8 cellular contexts compared by ENCODE assay signal in the genomic region with DNA sequence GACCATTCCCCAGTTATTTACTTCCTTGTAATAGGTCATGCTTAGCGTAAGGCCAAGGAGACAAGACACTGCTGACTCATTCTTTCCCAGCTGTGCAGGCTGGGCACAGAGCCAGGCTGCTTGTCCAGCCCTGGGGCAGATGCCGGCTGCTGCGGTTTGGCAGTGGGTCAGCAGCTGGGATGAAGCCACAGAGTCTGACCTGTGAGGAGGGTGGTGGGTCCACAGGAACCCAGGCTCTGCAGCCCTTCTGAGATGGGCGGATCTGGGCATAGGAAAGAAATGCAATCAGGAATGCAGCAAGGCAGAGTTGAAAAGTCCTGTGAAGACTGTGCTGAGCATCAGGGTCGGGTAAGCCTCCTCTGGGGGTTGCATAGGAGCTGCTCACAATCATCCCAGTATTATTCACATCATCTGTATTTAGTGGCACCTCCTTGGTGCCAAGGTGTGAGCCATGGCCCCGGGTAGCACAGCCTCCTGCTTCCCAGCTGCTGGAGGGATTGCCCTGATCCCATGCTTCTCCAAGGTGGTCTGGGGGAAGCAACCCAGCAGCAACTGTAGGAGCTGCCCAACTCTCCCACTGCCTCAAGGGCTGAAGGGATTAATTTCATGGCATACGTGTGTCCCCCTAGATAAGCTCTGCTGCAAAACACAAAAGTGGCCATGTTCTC.
DNase-seq lines count a peak whose midpoint lies in the region; ATAC-seq, FAIRE-seq and TF ChIP-seq lines count a peak whose summit lies in the region.

No MANE protein-coding gene starts in this region.

- ATAC-seq in GM21360 (IDR thresholded peaks at IDR 0.05; ENCODE audit: unreplicated experiment): peak; percentile 33
- ATAC-seq in stimulated activated effector memory CD8-positive, alpha-beta T cell treated with anti-CD3 and anti-CD28 coated beads, Interleukin-12 subunit alpha, Interleukin-12 subunit beta, amount 100 ng/mL, for 72 hours: peak; percentile 11
- ATAC-seq in HG03280 (IDR thresholded peaks at IDR 0.05; ENCODE audit: unreplicated experiment): no peak

- peaks cover 10% of the 10 kb centered on the region for H3K4me1 ChIP-seq in BE2C
- H3K4me1 ChIP-seq in ascending aorta: peaks cover 4 to 30% of the 10 kb centered on the region in 2 donors

- no peaks in the 10 kb centered on the region for H3K27me3 ChIP-seq in BE2C
- no peaks in the 10 kb centered on the region for H3K27me3 ChIP-seq in ascending aorta

- TF ChIP-seq CTCF in BE2C (IDR thresholded peaks at IDR 0.05; ENCODE audit: low read depth, low read length): no peak
- TF ChIP-seq CTCF in ascending aorta (IDR thresholded peaks at IDR 0.05): no peak

- H3K9me3 Mint-ChIP-seq in stimulated activated effector memory CD8-positive, alpha-beta T cell treated with anti-CD3 and anti-CD28 coated beads, Interleukin-12 subunit alpha, Interleukin-12 subunit beta, amount 100 ng/mL, for 72 hours: no peaks in the 10 kb centered on the region

- H3K4me1 Mint-ChIP-seq in stimulated activated effector memory CD8-positive, alpha-beta T cell treated with anti-CD3 and anti-CD28 coated beads, Interleukin-12 subunit alpha, Interleukin-12 subunit beta, amount 100 ng/mL, for 72 hours: no peaks in the 10 kb centered on the region

- H3K4me3 Mint-ChIP-seq in stimulated activated effector memory CD8-positive, alpha-beta T cell treated with anti-CD3 and anti-CD28 coated beads, Interleukin-12 subunit alpha, Interleukin-12 subunit beta, amount 100 ng/mL, for 72 hours: no peak overlapping the region

- H3K27ac ChIP-seq in ascending aorta: no peak overlapping the region

- no peaks in the 10 kb centered on the region for H3K36me3 Mint-ChIP-seq in stimulated activated effector memory CD8-positive, alpha-beta T cell treated with anti-CD3 and anti-CD28 coated beads, Interleukin-12 subunit alpha, Interleukin-12 subunit beta, amount 100 ng/mL, for 72 hours

- peak; percentile 38 for FAIRE-seq in HTR-8/SVneo (lab: Jason Lieb, UNC)

- no peak overlapping the region for H3K27ac Mint-ChIP-seq in stimulated activated effector memory CD8-positive, alpha-beta T cell treated with anti-CD3 and anti-CD28 coated beads, Interleukin-12 subunit alpha, Interleukin-12 subunit beta, amount 100 ng/mL, for 72 hours

- H3K36me3 ChIP-seq in BE2C: no peaks in the 10 kb centered on the region
- H3K36me3 ChIP-seq in ascending aorta: no peaks in the 10 kb centered on the region

- DNase-seq in BE2C (peak; percentile 92), HTR-8/SVneo (ENCODE audit: insufficient read length, low spot score) (peak; percentile 81), ascending aorta (ENCODE audit: low spot score in 2 of 2) (peak; percentile 33 to 92), hippocampal formation (lab: John Stamatoyannopoulos, UW) (peak; percentile 80 to 87)
- DNase-seq in stimulated activated effector memory CD8-positive, alpha-beta T cell treated with anti-CD3 and anti-CD28 coated beads, Interleukin-12 subunit alpha, Interleukin-12 subunit beta, amount 100 ng/mL, for 72 hours (ENCODE audit: low spot score in 2 of 2): no peak
- DNase-seq in activated CD8-positive, alpha-beta memory T cell treated with anti-CD3 and anti-CD28 coated beads, Interleukin-2, amount 50 U/mL, for 4 hours: no peak

- H3K4me3 ChIP-seq in BE2C (ENCODE audit: low read depth, low read length) (no peak overlapping the region), ascending aorta (no peak overlapping the region)

- intact Hi-C loops in ascending aorta (cut with DNase I): loop anchor here (5.0 kb wide), 1 partner anchor 93 kb away; no protein-coding TSS in a partner anchor

- H3K9me3 ChIP-seq in BE2C: no peaks in the 10 kb centered on the region
- H3K9me3 ChIP-seq in ascending aorta: no peaks in the 10 kb centered on the region

Comparison
In these comparisons a context has a peak if more than half of its experiments do, and no peak if none do; other contexts are left out.
1. DNase-seq: peak in BE2C (single experiment), HTR-8/SVneo (single experiment), ascending aorta (2 of 2) and hippocampal formation (2 of 2); none in stimulated activated effector memory CD8-positive, alpha-beta T cell treated with anti-CD3 and anti-CD28 coated beads, Interleukin-12 subunit alpha, Interleukin-12 subunit beta, amount 100 ng/mL, for 72 hours (0 of 2) and activated CD8-positive, alpha-beta memory T cell treated with anti-CD3 and anti-CD28 coated beads, Interleukin-2, amount 50 U/mL, for 4 hours (single experiment).